Comparison of ENCODE assay signal across 8 cellular contexts in the genomic region with DNA sequence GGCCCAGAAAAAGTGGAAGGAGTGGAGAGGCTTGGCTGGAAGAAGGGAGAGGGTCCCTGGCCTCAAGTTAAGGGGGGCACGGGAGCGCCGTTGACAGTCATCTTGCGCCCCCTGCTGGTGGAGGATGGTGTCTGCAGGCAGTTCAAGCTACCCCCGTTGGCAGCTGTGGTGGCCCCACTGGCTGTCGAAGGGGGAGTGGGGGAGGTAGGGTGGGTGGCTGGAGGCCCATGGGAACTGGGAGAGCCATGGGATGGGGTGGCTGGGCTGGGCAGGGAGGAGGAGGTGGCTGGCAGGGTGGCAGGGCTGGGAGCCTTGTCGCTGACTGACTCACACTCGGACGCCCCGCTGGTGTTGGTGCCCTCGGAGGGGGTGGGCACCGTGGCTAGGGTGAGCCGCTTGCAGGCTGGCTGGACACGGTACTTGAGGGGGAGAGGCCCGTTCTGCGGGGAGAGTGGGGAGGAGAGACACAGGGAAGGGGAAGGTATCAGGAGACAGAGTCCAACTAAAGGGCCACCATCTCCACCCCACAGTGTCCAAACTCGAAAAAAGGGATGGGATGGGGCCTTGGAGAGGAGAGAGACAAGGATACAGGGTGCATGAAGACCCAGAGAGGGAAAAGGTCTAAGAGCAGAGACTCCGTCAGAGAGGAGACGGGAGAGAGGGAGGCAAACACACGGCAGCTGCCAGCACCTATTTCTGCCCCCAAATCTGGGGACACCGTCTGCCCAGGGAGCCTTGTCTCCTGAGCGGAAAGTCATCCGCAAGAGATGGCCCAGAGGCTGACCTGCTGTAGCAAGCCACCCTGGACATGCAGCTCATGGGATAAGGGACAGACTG. TPM values are rescaled to one million over a fixed set of nuclear protein-coding genes. Genes with fewer than 3 reads are reported as not detected.
DNase-seq lines count a peak whose midpoint lies in the region; ATAC-seq and TF ChIP-seq lines count a peak whose summit lies in the region.

No MANE protein-coding gene starts in this region.

- H3K27me3 Mint-ChIP-seq in CD8-positive, alpha-beta T cell (ENCODE audit: low read depth), result no peaks in the 10 kb centered on the region

- no peaks in the 10 kb centered on the region for H3K9me3 Mint-ChIP-seq in CD8-positive, alpha-beta T cell

- no peak overlapping the region for H3K4me3 Mint-ChIP-seq in CD8-positive, alpha-beta T cell

- TF ChIP-seq CTCF in CD8-positive, alpha-beta T cell (IDR thresholded peaks at IDR 0.05), result peak; percentile 86
- TF ChIP-seq CTCF in VCaP (conservative IDR thresholded peaks at IDR 0.05) (peak; percentile 80), brain microvascular endothelial cell (IDR thresholded peaks at IDR 0.05; ENCODE audit: low read depth, low read length, missing control alignments) (peak; percentile 96)

- no peaks in the 10 kb centered on the region for H3K27me3 ChIP-seq in CD8-positive, alpha-beta T cell (ENCODE audit: insufficient read depth, low read length)
- no peaks in the 10 kb centered on the region for H3K27me3 ChIP-seq in brain microvascular endothelial cell (replicated peaks)

- no peaks in the 10 kb centered on the region for H3K9me3 ChIP-seq in CD8-positive, alpha-beta T cell (ENCODE audit: low read length)

- H3K4me3 ChIP-seq in CD8-positive, alpha-beta T cell (ENCODE audit: low read depth, low read length), result no peak overlapping the region
- no peak overlapping the region for H3K4me3 ChIP-seq in brain microvascular endothelial cell (ENCODE audit: low read depth, low read length)

- POLR2A ChIA-PET in CD8-positive, alpha-beta T cell (lab: Charles Lee), result interaction anchor here (0.6 to 2.7 kb wide), 8 partner anchors 14 to 176 kb away, joined by 3 to 10 read pairs (median 3); a partner anchor contains a TSS

- H3K36me3 Mint-ChIP-seq in CD8-positive, alpha-beta T cell, result peaks cover 7% of the 10 kb centered on the region

- CTCF ChIA-PET in CD8-positive, alpha-beta T cell (lab: Charles Lee), result interaction anchor here (0.5 to 5.7 kb wide), 37 partner anchors 7 to 1966 kb away, joined by 3 to 162 read pairs (median 4); a partner anchor contains a TSS

- H3K4me1 ChIP-seq in CD8-positive, alpha-beta T cell (ENCODE audit: insufficient read depth, low read length), result peaks cover 28% of the 10 kb centered on the region

- in situ Hi-C loops in brain microvascular endothelial cell (cut with HindIII; ENCODE audit: low pct_ligation_motif_present, low sequenced_read_pairs), result no loop called here

- H3K4me1 Mint-ChIP-seq in CD8-positive, alpha-beta T cell (ENCODE audit: low read depth), result peaks cover 42% of the 10 kb centered on the region

- intact Hi-C loops in CD8-positive, alpha-beta T cell (cut with DNase I, micrococcal nuclease), result loop anchor here (1.0 to 5.0 kb wide), 3 partner anchors 58 to 243 kb away; no protein-coding TSS in a partner anchor

- H3K27ac Mint-ChIP-seq in CD8-positive, alpha-beta T cell, result no peak overlapping the region

- peak; percentile 55 for ATAC-seq in CD8-positive, alpha-beta T cell
- no peak for ATAC-seq in HG03039 (IDR thresholded peaks at IDR 0.05; ENCODE audit: unreplicated experiment)
- no peak for ATAC-seq in GM19023 (IDR thresholded peaks at IDR 0.05; ENCODE audit: unreplicated experiment)

- DNase-seq in CD8-positive, alpha-beta T cell, result peak; percentile 54 to 90 (median 80)
- DNase-seq in HuH-7 (ENCODE audit: low spot score) (peak; percentile 80), brain microvascular endothelial cell (no peak), kidney tubule cell (ENCODE audit: low spot score) (peak; percentile 44)
- peak in 2 of 3 donors; percentile 63 to 68 for DNase-seq in stimulated activated CD4-positive, alpha-beta T cell treated with anti-CD3 and anti-CD28 coated beads, TNF-alpha, amount 100 ng/mL, for 48 hours (ENCODE audit: low read depth in 3 of 3)

- H3K36me3 ChIP-seq in CD8-positive, alpha-beta T cell (ENCODE audit: insufficient read depth, low read length), result no peaks in the 10 kb centered on the region
- H3K36me3 ChIP-seq in brain microvascular endothelial cell (replicated peaks), result peaks cover 50% of the 10 kb centered on the region

- H3K27ac ChIP-seq in CD8-positive, alpha-beta T cell (ENCODE audit: low read depth, low read length), result no peak overlapping the region
- H3K27ac ChIP-seq in VCaP (peak overlapping the region; percentile 91), brain microvascular endothelial cell (no peak overlapping the region)

RNA-seq across cellular contexts. Expression of a gene that starts 5.2 kb away (rescaled TPM):
- total RNA-seq in CD8-positive, alpha-beta T cell, result 1 to 10 TPM; 3.5 to 5.7 TPM

RNA-seq across cellular contexts. Expression of a gene that starts 12.8 kb away (rescaled TPM):
- not detected for total RNA-seq in CD8-positive, alpha-beta T cell

RNA-seq across cellular contexts. Expression of a gene that starts 17.2 kb away (rescaled TPM):
- total RNA-seq in CD8-positive, alpha-beta T cell, result 10 to 100 TPM; 53.6 to 64.2 TPM

RNA-seq across cellular contexts. Expression of a gene that starts 30.3 kb away (rescaled TPM):
- 100 to 1,000 TPM; 313 to 316 TPM for total RNA-seq in CD8-positive, alpha-beta T cell
